8 cellular contexts compared by ENCODE assay signal in the genomic region with DNA sequence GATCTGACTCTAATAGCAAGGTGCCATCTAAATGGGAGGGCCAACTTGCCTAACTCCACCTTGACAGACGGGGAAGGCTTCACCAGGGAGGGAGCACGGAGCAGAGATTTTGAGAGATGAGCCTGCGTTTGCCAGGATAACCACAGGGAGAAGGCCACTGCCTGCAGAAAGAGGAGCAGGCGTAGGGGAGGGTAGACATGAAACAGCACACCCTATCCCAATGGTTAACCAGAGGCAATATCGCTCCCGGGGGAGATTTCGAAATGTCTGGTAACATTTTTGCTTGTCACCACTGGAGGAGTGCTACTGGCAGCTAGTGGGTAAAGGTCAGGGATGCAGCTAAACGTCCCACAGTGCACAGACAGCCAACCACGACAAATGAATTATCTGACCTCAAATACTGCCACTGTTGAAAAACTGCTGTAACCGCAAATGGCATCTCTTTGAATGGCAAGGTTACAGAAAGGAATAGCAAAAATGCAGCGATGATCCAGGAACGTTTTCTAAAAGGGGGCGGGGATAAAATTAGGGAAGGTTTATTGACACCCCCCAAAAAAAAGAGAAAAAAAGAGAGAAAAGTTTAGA.
DNase-seq lines count a peak whose midpoint lies in the region; ATAC-seq and TF ChIP-seq lines count a peak whose summit lies in the region.

No MANE protein-coding gene starts in this region.

- H3K4me3 ChIP-seq in neural progenitor cell = no peak overlapping the region

- TF ChIP-seq CTCF in neural progenitor cell (IDR thresholded peaks at IDR 0.05) = peak; percentile 21

- no peak overlapping the region for H3K27ac ChIP-seq in neural progenitor cell

- no peaks in the 10 kb centered on the region for H3K27me3 Mint-ChIP-seq in T-helper 1 cell treated with Interleukin-12 subunit alpha and Interleukin-12 subunit beta and Interleukin-4 antibody, amounts not matched to agents 30 μg/mL and 1 μg/mL, for 36 hours (ENCODE audit: low read depth)
- H3K27me3 Mint-ChIP-seq in neural progenitor cell (ENCODE audit: insufficient read depth, low read depth) = peaks cover 11% of the 10 kb centered on the region

- no peaks in the 10 kb centered on the region for H3K27me3 ChIP-seq in neural progenitor cell

- peak overlapping the region; percentile 83 for H2AFZ ChIP-seq in neural progenitor cell (replicated peaks)

- in situ Hi-C loops in G401 (cut with HindIII; ENCODE audit: low sequenced_read_pairs) = no loop called here

- peaks cover 12% of the 10 kb centered on the region for H3K4me1 ChIP-seq in neural progenitor cell

- peaks cover 11% of the 10 kb centered on the region for H3K9me3 Mint-ChIP-seq in T-helper 1 cell treated with Interleukin-12 subunit alpha and Interleukin-12 subunit beta and Interleukin-4 antibody, amounts not matched to agents 30 μg/mL and 1 μg/mL, for 36 hours
- H3K9me3 Mint-ChIP-seq in neural progenitor cell = peaks cover 26% of the 10 kb centered on the region

- no peaks in the 10 kb centered on the region for H3K36me3 ChIP-seq in neural progenitor cell

- H3K27ac Mint-ChIP-seq in T-helper 1 cell treated with Interleukin-12 subunit alpha and Interleukin-12 subunit beta and Interleukin-4 antibody, amounts not matched to agents 30 μg/mL and 1 μg/mL, for 36 hours = peak overlapping the region; percentile 69
- H3K27ac Mint-ChIP-seq in neural progenitor cell = peak overlapping the region; percentile 90

- H3K36me3 Mint-ChIP-seq in T-helper 1 cell treated with Interleukin-12 subunit alpha and Interleukin-12 subunit beta and Interleukin-4 antibody, amounts not matched to agents 30 μg/mL and 1 μg/mL, for 36 hours (ENCODE audit: low read depth) = peaks cover 12% of the 10 kb centered on the region
- peaks cover 7% of the 10 kb centered on the region for H3K36me3 Mint-ChIP-seq in neural progenitor cell

- no peak overlapping the region for H3K9ac ChIP-seq in neural progenitor cell

- H4K20me1 ChIP-seq in neural progenitor cell (ENCODE audit: low read depth) = no peaks in the 10 kb centered on the region

- H3K4me1 Mint-ChIP-seq in T-helper 1 cell treated with Interleukin-12 subunit alpha and Interleukin-12 subunit beta and Interleukin-4 antibody, amounts not matched to agents 30 μg/mL and 1 μg/mL, for 36 hours (ENCODE audit: low read depth) = peaks cover 20% of the 10 kb centered on the region
- peaks cover 19% of the 10 kb centered on the region for H3K4me1 Mint-ChIP-seq in neural progenitor cell

- DNase-seq in G401 (ENCODE audit: low spot score) (peak; percentile 36), neural progenitor cell (ENCODE audit: low spot score) (no peak), NCI-H2171 (lab: John Stamatoyannopoulos, UW) (no peak), NCI-H2081 treated with DMSO at 0.1 percent for 48 hours (lab: John Stamatoyannopoulos, UW) (no peak)

- peak overlapping the region; percentile 79 for H3K4me3 Mint-ChIP-seq in T-helper 1 cell treated with Interleukin-12 subunit alpha and Interleukin-12 subunit beta and Interleukin-4 antibody, amounts not matched to agents 30 μg/mL and 1 μg/mL, for 36 hours
- H3K4me3 Mint-ChIP-seq in neural progenitor cell = no peak overlapping the region

- no peaks in the 10 kb centered on the region for H3K79me2 ChIP-seq in neural progenitor cell (ENCODE audit: low read depth)

- peaks cover 10% of the 10 kb centered on the region for H3K9me3 ChIP-seq in neural progenitor cell (ENCODE audit: low read depth)

- peaks cover 10% of the 10 kb centered on the region for H3F3A ChIP-seq in neural progenitor cell (ENCODE audit: low read depth)

- peak; percentile 70 for ATAC-seq in GM21367 (IDR thresholded peaks at IDR 0.05; ENCODE audit: unreplicated experiment)
- ATAC-seq in HG03565 (IDR thresholded peaks at IDR 0.05; ENCODE audit: unreplicated experiment) = peak; percentile 73
- peak; percentile 57 for ATAC-seq in esophagus mucosa

- peak overlapping the region; percentile 19 for H3K4me2 ChIP-seq in neural progenitor cell
